ENCODE assay signal across 3 cellular contexts in genomic region chr1:109478806-109479205, GRCh38.
A peak's percentile ranks its signal among the peaks of the same experiment; 100 is the strongest.
TF ChIP-seq lines count a peak whose summit lies in the region.

No MANE protein-coding gene starts in this region.

TF ChIP-seq in SK-N-SH, 30 proteins besides CTCF, POLR2A, EP300 and RAD21:
- peak; percentile 92 for TF ChIP-seq REST (IDR thresholded peaks at IDR 0.05; ENCODE audit: low read depth, low read length)
- TF ChIP-seq NRF1 (IDR thresholded peaks at IDR 0.05; ENCODE audit: low read depth, low read length): no peak

TF ChIP-seq in SK-N-SH treated with all-trans-retinoic acid at 6 μM for 48 hours, 23 proteins besides CTCF, POLR2A, EP300 and RAD21:
- TF ChIP-seq SNAI2 (CRISPR knock-in tag; IDR thresholded peaks at IDR 0.05): no peak
- no peak for TF ChIP-seq ZNF565 (CRISPR knock-in tag; conservative IDR thresholded peaks at IDR 0.05; ENCODE audit: low read depth)
- TF ChIP-seq GLIS3 (CRISPR knock-in tag; IDR thresholded peaks at IDR 0.05): no peak
- no peak for TF ChIP-seq ESRRG (CRISPR knock-in tag; IDR thresholded peaks at IDR 0.05)
- no peak for TF ChIP-seq CSRNP3 (CRISPR knock-in tag; IDR thresholded peaks at IDR 0.05)

TF ChIP-seq in K562, 482 proteins besides CTCF, POLR2A, EP300 and RAD21 (continues in another document):
- TF ChIP-seq ZBTB33 (CRISPR knock-in tag; IDR thresholded peaks at IDR 0.05) (peak; percentile 53; the same call in 1 of the 2 replicates), DNMT1 (IDR thresholded peaks at IDR 0.05) (no peak), VEZF1 (CRISPR knock-in tag; IDR thresholded peaks at IDR 0.05) (no peak), KAT7 (CRISPR knock-in tag; IDR thresholded peaks at IDR 0.05; ENCODE audit: borderline replicate concordance) (no peak), ZSCAN32 (CRISPR knock-in tag; IDR thresholded peaks at IDR 0.05) (no peak), KHSRP (IDR thresholded peaks at IDR 0.05) (no peak), ZNF586 (CRISPR knock-in tag; conservative IDR thresholded peaks at IDR 0.05) (no peak), CREBBP (IDR thresholded peaks at IDR 0.05; ENCODE audit: low read depth, low read length) (no peak), JUNB (CRISPR knock-in tag; conservative IDR thresholded peaks at IDR 0.05) (no peak), SMC3 (conservative IDR thresholded peaks at IDR 0.05; ENCODE audit: insufficient read depth, low read depth, low read length) (no peak), CEBPG (CRISPR knock-in tag; IDR thresholded peaks at IDR 0.05) (no peak), CEBPG (tag; conservative IDR thresholded peaks at IDR 0.05 in 1 of 2, IDR thresholded peaks at IDR 0.05 in 1 of 2) (no peak), ZEB2 (IDR thresholded peaks at IDR 0.05) (peak; percentile 81), CBFA2T2 (conservative IDR thresholded peaks at IDR 0.05) (no peak), GATAD2A (IDR thresholded peaks at IDR 0.05) (no peak), SRSF9 (IDR thresholded peaks at IDR 0.05; ENCODE audit: borderline replicate concordance, low read depth, low read length) (no peak), ZNF212 (CRISPR knock-in tag; IDR thresholded peaks at IDR 0.05) (no peak), MCM5 (IDR thresholded peaks at IDR 0.05; ENCODE audit: low read depth) (no peak), CTBP1 (IDR thresholded peaks at IDR 0.05; ENCODE audit: borderline replicate concordance) (peak; percentile 71; the same call in 1 of the 2 replicates), HDGF (IDR thresholded peaks at IDR 0.05) (no peak), ZNF764 (CRISPR knock-in tag; IDR thresholded peaks at IDR 0.05; ENCODE audit: low read depth) (no peak), ZNF318 (IDR thresholded peaks at IDR 0.05; ENCODE audit: borderline replicate concordance in 1 of 2, low read depth in 1 of 2) (no peak), NEUROD1 (IDR thresholded peaks at IDR 0.05; ENCODE audit: borderline replicate concordance, low read depth, low read length, partially characterized antibody) (no peak), MAZ (CRISPR knock-in tag; conservative IDR thresholded peaks at IDR 0.05 in 1 of 2, IDR thresholded peaks at IDR 0.05 in 1 of 2) (peak in 1 of 2 experiments; percentile 39; a peak in 1 of 4 replicates), IRF9 (tag; IDR thresholded peaks at IDR 0.05) (no peak), NR3C1 (CRISPR knock-in tag; IDR thresholded peaks at IDR 0.05) (no peak), MLLT1 (IDR thresholded peaks at IDR 0.05) (no peak), ZNF217 (CRISPR knock-in tag; IDR thresholded peaks at IDR 0.05) (no peak), E2F5 (CRISPR knock-in tag; IDR thresholded peaks at IDR 0.05) (peak; percentile 20; the same call in 1 of the 2 replicates), HMG20A (CRISPR knock-in tag; conservative IDR thresholded peaks at IDR 0.05) (no peak), RBM15 (IDR thresholded peaks at IDR 0.05; ENCODE audit: insufficient read depth, low read length) (no peak), ZNF12 (CRISPR knock-in tag; IDR thresholded peaks at IDR 0.05) (no peak), TAF15 (IDR thresholded peaks at IDR 0.05; ENCODE audit: low read depth, low read length) (no peak), SMAD3 (CRISPR knock-in tag; conservative IDR thresholded peaks at IDR 0.05) (no peak), RHOXF2B (CRISPR knock-in tag; conservative IDR thresholded peaks at IDR 0.05) (no peak), YBX1 (IDR thresholded peaks at IDR 0.05) (no peak), ELK3 (CRISPR knock-in tag; IDR thresholded peaks at IDR 0.05) (no peak), TCFL5 (CRISPR knock-in tag; conservative IDR thresholded peaks at IDR 0.05) (no peak), FOXP1 (CRISPR knock-in tag; IDR thresholded peaks at IDR 0.05) (0 out of 2 replicates have a peak, but pooled peaks have one; percentile 58), ARID3A (IDR thresholded peaks at IDR 0.05; ENCODE audit: borderline replicate concordance, low read depth, low read length) (no peak), SNAPC5 (CRISPR knock-in tag; IDR thresholded peaks at IDR 0.05) (no peak), E2F6 (IDR thresholded peaks at IDR 0.05; ENCODE audit: borderline replicate concordance in 1 of 2, extremely low read depth in 1 of 2, insufficient read depth in 1 of 2, insufficient read length in 1 of 2, low read depth in 1 of 2, low read length in 1 of 2, poor library complexity in 1 of 2, severe bottlenecking in 1 of 2) (no peak), ZNF668 (CRISPR knock-in tag; IDR thresholded peaks at IDR 0.05) (no peak), PHF20 (IDR thresholded peaks at IDR 0.05; ENCODE audit: partially characterized antibody) (no peak), DPF2 (IDR thresholded peaks at IDR 0.05) (no peak)
